10 cellular contexts compared by ENCODE assay signal in genomic region chr6:127515234-127515793, GRCh38. TPM values are rescaled to one million over a fixed set of nuclear protein-coding genes. Genes with fewer than 3 reads are reported as not detected.
DNase-seq lines count a peak whose midpoint lies in the region; ATAC-seq, FAIRE-seq and TF ChIP-seq lines count a peak whose summit lies in the region.
"Had no signal": no experiment of that assay in that cellular context is flagged by ENCODE, and none has a peak within 500 bp of the region (broad histone marks: within the 10 kb centered on the region; RNA-seq: fewer than 3 reads in every experiment).

No MANE protein-coding gene starts in this region.

- peaks cover 16% of the 10 kb centered on the region for H3K27me3 Mint-ChIP-seq in stimulated activated memory B cell treated with anti-CD40 and anti-IgM and Interleukin-4, amounts not matched to agents 10 μg/mL and 1 μg/mL and 100 μg/mL, for 72 hours

- TF ChIP-seq CTCF in bronchial epithelial cell (IDR thresholded peaks at IDR 0.05; ENCODE audit: insufficient read depth, low read length, severe bottlenecking) (peak; percentile 5), kidney epithelial cell (IDR thresholded peaks at IDR 0.05; ENCODE audit: insufficient read depth, low read length, poor library complexity, severe bottlenecking) (peak; percentile 20)

- no peak for FAIRE-seq in bronchial epithelial cell (lab: Jason Lieb, UNC)
- FAIRE-seq: G401.6 had no signal

- H3K27me3 ChIP-seq in bronchial epithelial cell (ENCODE audit: control insufficient read depth, insufficient read depth, low read length) (peaks cover 19% of the 10 kb centered on the region), kidney epithelial cell (ENCODE audit: control insufficient read depth, insufficient read depth, low read length) (no peaks in the 10 kb centered on the region)

- CTCF ChIA-PET in HEK293T (lab: Yijun Ruan, JAX), result interaction anchor here (0.6 to 2.9 kb wide), 17 partner anchors 8 to 983 kb away, joined by 3 to 19 read pairs (median 4); no protein-coding TSS in a partner anchor

- peaks cover 27% of the 10 kb centered on the region for H3K4me1 Mint-ChIP-seq in stimulated activated memory B cell treated with anti-CD40 and anti-IgM and Interleukin-4, amounts not matched to agents 10 μg/mL and 1 μg/mL and 100 μg/mL, for 72 hours

- peak overlapping the region; percentile 90 for H3K4me3 Mint-ChIP-seq in stimulated activated memory B cell treated with anti-CD40 and anti-IgM and Interleukin-4, amounts not matched to agents 10 μg/mL and 1 μg/mL and 100 μg/mL, for 72 hours

- ATAC-seq in stimulated activated memory B cell treated with anti-CD40 and anti-IgM and Interleukin-4, amounts not matched to agents 10 μg/mL and 1 μg/mL and 100 μg/mL, for 72 hours, result peak; percentile 25

- POLR2A ChIA-PET in HEK293T (lab: Yijun Ruan, JAX), result interaction anchor here (0.8 to 2.8 kb wide), 16 partner anchors 9 to 249 kb away, joined by 3 to 27 read pairs (median 4); partner anchors contain the start of genes KIAA0408 and RNF146

- peak; percentile 85 for DNase-seq in NCI-H82 (lab: John Stamatoyannopoulos, UW)
- DNase-seq in NCI-H82 treated with DMSO at 0.1 percent for 48 hours (lab: John Stamatoyannopoulos, UW; ENCODE audit: unreplicated experiment), result no peak
- DNase-seq in HEK293T (ENCODE audit: extremely low spot score), result peak; percentile 66
- peak; percentile 79 for DNase-seq in NCI-H774 (lab: John Stamatoyannopoulos, UW)
- DNase-seq in bronchial epithelial cell (ENCODE audit: low read depth), result no peak
- DNase-seq in kidney epithelial cell (ENCODE audit: low read depth), result no peak
- no peak for DNase-seq in NCI-H2029 treated with DMSO at 0.1 percent for 48 hours (lab: John Stamatoyannopoulos, UW)

- no peaks in the 10 kb centered on the region for H3K36me3 ChIP-seq in bronchial epithelial cell (ENCODE audit: control insufficient read depth, insufficient read depth, low read length)
- H3K36me3 ChIP-seq in kidney epithelial cell (ENCODE audit: control insufficient read depth, insufficient read depth, low read length), result no peaks in the 10 kb centered on the region

- H3K9me3 Mint-ChIP-seq in stimulated activated memory B cell treated with anti-CD40 and anti-IgM and Interleukin-4, amounts not matched to agents 10 μg/mL and 1 μg/mL and 100 μg/mL, for 72 hours, result no peaks in the 10 kb centered on the region

- no peak overlapping the region for H3K27ac Mint-ChIP-seq in stimulated activated memory B cell treated with anti-CD40 and anti-IgM and Interleukin-4, amounts not matched to agents 10 μg/mL and 1 μg/mL and 100 μg/mL, for 72 hours

- H3K4me3 ChIP-seq in bronchial epithelial cell (ENCODE audit: low read depth, low read length), result peak overlapping the region; percentile 39
- peak overlapping the region; percentile 53 for H3K4me3 ChIP-seq in kidney epithelial cell (ENCODE audit: low read depth, low read length)

- H3K36me3 Mint-ChIP-seq in stimulated activated memory B cell treated with anti-CD40 and anti-IgM and Interleukin-4, amounts not matched to agents 10 μg/mL and 1 μg/mL and 100 μg/mL, for 72 hours, result no peaks in the 10 kb centered on the region

TF ChIP-seq in HEK293T, 16 proteins besides CTCF, POLR2A, EP300 and RAD21:
- TF ChIP-seq BHLHE40 (IDR thresholded peaks at IDR 0.05; ENCODE audit: borderline replicate concordance) (no peak), L3MBTL2 (conservative IDR thresholded peaks at IDR 0.05) (no peak), TARDBP (IDR thresholded peaks at IDR 0.05) (no peak), ELF4 (IDR thresholded peaks at IDR 0.05) (no peak), FOXK2 (IDR thresholded peaks at IDR 0.05) (no peak), SUZ12 (IDR thresholded peaks at IDR 0.05) (no peak), LEF1 (IDR thresholded peaks at IDR 0.05; ENCODE audit: borderline replicate concordance) (no peak), PKNOX1 (IDR thresholded peaks at IDR 0.05) (no peak), FOXM1 (IDR thresholded peaks at IDR 0.05; ENCODE audit: borderline replicate concordance) (no peak), ARNT (IDR thresholded peaks at IDR 0.05) (no peak), NFRKB (IDR thresholded peaks at IDR 0.05) (no peak), FOXA1 (IDR thresholded peaks at IDR 0.05) (no peak)

RNA-seq across cellular contexts. Expression of gene KIAA0408, which starts 56.1 kb away (rescaled TPM):
- total RNA-seq in bronchial epithelial cell (not detected in 2 replicates), kidney epithelial cell (3.6 and 13.5 TPM in 2 replicates)
- total RNA-seq: dermis microvascular lymphatic vessel endothelial cell had no signal

Comparison
In these comparisons a context has a peak if more than half of its experiments do, and no peak if none do; other contexts are left out.
1. DNase-seq: peak in NCI-H82 (single experiment), HEK293T (single experiment) and NCI-H774 (single experiment); none in NCI-H82 treated with DMSO at 0.1 percent for 48 hours (single experiment), bronchial epithelial cell (single experiment), kidney epithelial cell (single experiment) and NCI-H2029 treated with DMSO at 0.1 percent for 48 hours (single experiment).